Comparison of ENCODE assay signal across 1 cellular context in genomic region chr9:134800791-134801339, GRCh38.
TF ChIP-seq lines count a peak whose summit lies in the region.

No MANE protein-coding gene starts in this region.

TF ChIP-seq in IMR-90, 13 proteins besides CTCF, POLR2A, EP300 and RAD21 (continued from another document):
- TF ChIP-seq, protein P1, sequence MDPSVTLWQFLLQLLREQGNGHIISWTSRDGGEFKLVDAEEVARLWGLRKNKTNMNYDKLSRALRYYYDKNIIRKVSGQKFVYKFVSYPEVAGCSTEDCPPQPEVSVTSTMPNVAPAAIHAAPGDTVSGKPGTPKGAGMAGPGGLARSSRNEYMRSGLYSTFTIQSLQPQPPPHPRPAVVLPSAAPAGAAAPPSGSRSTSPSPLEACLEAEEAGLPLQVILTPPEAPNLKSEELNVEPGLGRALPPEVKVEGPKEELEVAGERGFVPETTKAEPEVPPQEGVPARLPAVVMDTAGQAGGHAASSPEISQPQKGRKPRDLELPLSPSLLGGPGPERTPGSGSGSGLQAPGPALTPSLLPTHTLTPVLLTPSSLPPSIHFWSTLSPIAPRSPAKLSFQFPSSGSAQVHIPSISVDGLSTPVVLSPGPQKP (IDR thresholded peaks at IDR 0.05; ENCODE audit: borderline replicate concordance, low read depth, low read length), result no peak
- TF ChIP-seq SMC3 (IDR thresholded peaks at IDR 0.05; ENCODE audit: low read depth, low read length) (no peak), FOS (IDR thresholded peaks at IDR 0.05; ENCODE audit: low read depth, low read length) (no peak), CEBPB (IDR thresholded peaks at IDR 0.05; ENCODE audit: low read depth, low read length) (no peak), RFX5 (IDR thresholded peaks at IDR 0.05; ENCODE audit: low read depth, low read length) (no peak), NFE2L2 (IDR thresholded peaks at IDR 0.05; ENCODE audit: low read depth, low read length) (no peak)
